In genomic region chr1:165397945-165398344, GRCh38 we compare ENCODE assay signal across 11 cellular contexts. TPM values are rescaled to one million over a fixed set of nuclear protein-coding genes. Genes with fewer than 3 reads are reported as not detected.
DNase-seq lines count a peak whose midpoint lies in the region; ATAC-seq lines count a peak whose summit lies in the region.
"Had no signal": no experiment of that assay in that cellular context is flagged by ENCODE, and none has a peak within 500 bp of the region (broad histone marks: within the 10 kb centered on the region; RNA-seq: fewer than 3 reads in every experiment).

No MANE protein-coding gene starts in this region.

- H3K27me3 Mint-ChIP-seq in activated T-cell treated with anti-CD3 and anti-CD28 coated beads, Interleukin-2, amount 50 U/mL, for 72 hours (ENCODE audit: low read depth): peaks cover 57% of the 10 kb centered on the region
- H3K27me3 Mint-ChIP-seq in T-cell: peaks cover 29 to 57% of the 10 kb centered on the region in 2 donors

- H3K27ac Mint-ChIP-seq in activated T-cell treated with anti-CD3 and anti-CD28 coated beads, Interleukin-2, amount 50 U/mL, for 72 hours: no peak overlapping the region
- H3K27ac Mint-ChIP-seq in T-cell: no peak overlapping the region

- peaks cover 18% of the 10 kb centered on the region for H3K4me1 Mint-ChIP-seq in activated T-cell treated with anti-CD3 and anti-CD28 coated beads, Interleukin-2, amount 50 U/mL, for 72 hours (ENCODE audit: low read depth)
- H3K4me1 Mint-ChIP-seq in T-cell: peaks cover 8 to 30% (median 18%) of the 10 kb centered on the region in 3 donors

- peak; percentile 56 to 60 for ATAC-seq in activated T-cell treated with anti-CD3 and anti-CD28 coated beads, Interleukin-2, amount 50 U/mL, for 72 hours (replicated peaks in 1 of 2)
- ATAC-seq in T-cell (replicated peaks in 1 of 4): peak in 3 of 4 experiments; percentile 49 to 75 (median 59)

- peak in 1 of 2 donors; percentile 15 for DNase-seq in activated T-cell treated with anti-CD3 and anti-CD28 coated beads, Interleukin-2, amount 50 U/mL, for 72 hours
- DNase-seq in activated T-cell treated with anti-CD3 and anti-CD28 coated beads, Interleukin-2, amount 50 U/mL, for 1 hour: no peak
- DNase-seq in T-cell: peak in 2 of 34 experiments; percentile 11 to 35
- peak; percentile 40 for DNase-seq in foreskin melanocyte
- DNase-seq in NCI-H510A treated with DMSO at 0.1 percent for 48 hours (lab: John Stamatoyannopoulos, UW): no peak
- no peak for DNase-seq in effector CD4-positive, alpha-beta T cell
- no peak for DNase-seq in HT-29 (ENCODE audit: low spot score)
- DNase-seq: BE2C, NCI-H1694 treated with DMSO at 0.1 percent for 48 hours had no signal

- H3K27me3 ChIP-seq in subcutaneous abdominal adipose tissue (ENCODE audit: control insufficient read depth in 5 of 5, insufficient read depth in 4 of 5, low read length in 5 of 5): peaks cover 0 to 8% (median 0%) of the 10 kb centered on the region in 5 donors

- no peaks in the 10 kb centered on the region for H3K9me3 Mint-ChIP-seq in activated T-cell treated with anti-CD3 and anti-CD28 coated beads, Interleukin-2, amount 50 U/mL, for 72 hours
- H3K9me3 Mint-ChIP-seq in T-cell: no peaks in the 10 kb centered on the region

- H3K36me3 Mint-ChIP-seq in activated T-cell treated with anti-CD3 and anti-CD28 coated beads, Interleukin-2, amount 50 U/mL, for 72 hours (ENCODE audit: insufficient read depth in 2 of 2): no peaks in the 10 kb centered on the region
- no peaks in the 10 kb centered on the region for H3K36me3 Mint-ChIP-seq in T-cell

- CTCF ChIA-PET in T-cell (lab: Charles Lee): interaction anchor here (0.5 to 0.8 kb wide), 3 partner anchors 198 to 529 kb away, joined by 3 to 5 read pairs (median 3); no protein-coding TSS in a partner anchor

- POLR2A ChIA-PET in T-cell (lab: Charles Lee): no interaction called here

- no peak overlapping the region for H3K9ac ChIP-seq in subcutaneous abdominal adipose tissue (ENCODE audit: low read length in 5 of 5)

- no peaks in the 10 kb centered on the region for H3K9me3 ChIP-seq in subcutaneous abdominal adipose tissue (ENCODE audit: control insufficient read depth in 5 of 5, low read length in 5 of 5)
- H3K9me3 ChIP-seq: BE2C had no signal

- H3K4me1 ChIP-seq in subcutaneous abdominal adipose tissue (ENCODE audit: control insufficient read depth in 5 of 5, insufficient read depth in 5 of 5, low read length in 5 of 5): peaks cover 0 to 25% (median 10%) of the 10 kb centered on the region in 5 donors
- H3K4me1 ChIP-seq: BE2C had no signal

- H3K4me3 Mint-ChIP-seq in activated T-cell treated with anti-CD3 and anti-CD28 coated beads, Interleukin-2, amount 50 U/mL, for 72 hours: no peak overlapping the region
- no peak overlapping the region for H3K4me3 Mint-ChIP-seq in T-cell

- H3K27ac ChIP-seq in subcutaneous abdominal adipose tissue (ENCODE audit: low read depth, low read length): peak overlapping the region; percentile 58
- H3K27ac ChIP-seq: VCaP had no signal

- no peaks in the 10 kb centered on the region for H3K36me3 ChIP-seq in subcutaneous abdominal adipose tissue (ENCODE audit: control insufficient read depth in 5 of 5, insufficient read depth in 5 of 5, low read length in 5 of 5)
- H3K36me3 ChIP-seq: BE2C had no signal

- H3K4me3 ChIP-seq in subcutaneous abdominal adipose tissue (ENCODE audit: low read depth in 1 of 5, low read length in 5 of 5): no peak overlapping the region

RNA-seq across cellular contexts. Expression of gene LMX1A, which starts 41.4 kb away (rescaled TPM):
- not detected for total RNA-seq in activated T-cell treated with anti-CD3 and anti-CD28 coated beads, Interleukin-2, amount 50 U/mL, for 72 hours
- total RNA-seq in T-cell: not detected
- not detected in 2 replicates for total RNA-seq in HT-29 (2014; rRNA removed; shearing (Covaris generic))

RNA-seq across cellular contexts. Expression of gene RXRG, which starts 47.0 kb away (rescaled TPM):
- not detected for total RNA-seq in activated T-cell treated with anti-CD3 and anti-CD28 coated beads, Interleukin-2, amount 50 U/mL, for 72 hours
- not detected for total RNA-seq in T-cell
- not detected in 2 replicates for total RNA-seq in HT-29 (2014; rRNA removed; shearing (Covaris generic))
